8 cellular contexts compared by ENCODE assay signal in genomic region chr12:81668475-81668874, GRCh38.
DNase-seq lines count a peak whose midpoint lies in the region; ATAC-seq lines count a peak whose summit lies in the region.

No MANE protein-coding gene starts in this region.

- no peaks in the 10 kb centered on the region for H3K79me2 ChIP-seq in mesendoderm (ENCODE audit: control insufficient read depth, insufficient read depth, low read length)

- H3K27me3 ChIP-seq in SJCRH30 (no peaks in the 10 kb centered on the region), mesendoderm (ENCODE audit: insufficient read depth, low read length, poor library complexity) (no peaks in the 10 kb centered on the region)

- no peak overlapping the region for H3K27ac ChIP-seq in SJCRH30
- no peak overlapping the region for H3K27ac ChIP-seq in mesendoderm (ENCODE audit: low read depth, low read length)

- no peak overlapping the region for H4K8ac ChIP-seq in mesendoderm (ENCODE audit: low read depth, low read length)

- H3K4me1 ChIP-seq in SJCRH30 (peaks cover 5% of the 10 kb centered on the region; the same call in 1 of the 2 replicates), mesendoderm (ENCODE audit: control insufficient read depth, low read depth, low read length) (no peaks in the 10 kb centered on the region)

- H3K18ac ChIP-seq in mesendoderm (ENCODE audit: low read length) = no peak overlapping the region

- no peak overlapping the region for H3K4me3 ChIP-seq in SJCRH30
- H3K4me3 ChIP-seq in mesendoderm (ENCODE audit: low read length) = no peak overlapping the region

- no peaks in the 10 kb centered on the region for H3K9me3 Mint-ChIP-seq in activated naive CD4-positive, alpha-beta T cell treated with anti-CD3 and anti-CD28 coated beads, Interleukin-2, amount 10 ng/mL, durations not matched to agents 7 days and 5 days

- no peak overlapping the region for H3K9ac ChIP-seq in mesendoderm (ENCODE audit: low read length)

- no peaks in the 10 kb centered on the region for H3K27me3 Mint-ChIP-seq in activated naive CD4-positive, alpha-beta T cell treated with anti-CD3 and anti-CD28 coated beads, Interleukin-2, amount 10 ng/mL, durations not matched to agents 7 days and 5 days

- no peak overlapping the region for H2AK5ac ChIP-seq in mesendoderm (ENCODE audit: low read length)

- H3K27ac Mint-ChIP-seq in activated naive CD4-positive, alpha-beta T cell treated with anti-CD3 and anti-CD28 coated beads, Interleukin-2, amount 10 ng/mL, durations not matched to agents 7 days and 5 days = no peak overlapping the region

- peaks cover 8% of the 10 kb centered on the region; the same call in 1 of the 2 replicates for H3K9me3 ChIP-seq in SJCRH30 (replicated peaks)

- ATAC-seq in HG03066 (IDR thresholded peaks at IDR 0.05; ENCODE audit: low read depth, unreplicated experiment) (peak; percentile 80), GM18873 (IDR thresholded peaks at IDR 0.05; ENCODE audit: low FRiP score, unreplicated experiment) (no peak)

- H3K36me3 Mint-ChIP-seq in activated naive CD4-positive, alpha-beta T cell treated with anti-CD3 and anti-CD28 coated beads, Interleukin-2, amount 10 ng/mL, durations not matched to agents 7 days and 5 days = no peaks in the 10 kb centered on the region

- no peak overlapping the region for H2BK15ac ChIP-seq in mesendoderm (replicated peaks; ENCODE audit: low read depth)

- H4K5ac ChIP-seq in mesendoderm (ENCODE audit: low read length) = no peak overlapping the region

- no peak overlapping the region for H3K4ac ChIP-seq in mesendoderm (ENCODE audit: low read depth, low read length)

- H3K23ac ChIP-seq in mesendoderm (ENCODE audit: low read length) = no peak overlapping the region

- no peak overlapping the region for H2BK120ac ChIP-seq in mesendoderm (ENCODE audit: low read depth, low read length)

- no peak overlapping the region for H2BK5ac ChIP-seq in mesendoderm (ENCODE audit: low read length)

- H3K79me1 ChIP-seq in mesendoderm (ENCODE audit: low read length) = no peaks in the 10 kb centered on the region

- H3K4me1 Mint-ChIP-seq in activated naive CD4-positive, alpha-beta T cell treated with anti-CD3 and anti-CD28 coated beads, Interleukin-2, amount 10 ng/mL, durations not matched to agents 7 days and 5 days = no peaks in the 10 kb centered on the region

- H3K4me3 Mint-ChIP-seq in activated naive CD4-positive, alpha-beta T cell treated with anti-CD3 and anti-CD28 coated beads, Interleukin-2, amount 10 ng/mL, durations not matched to agents 7 days and 5 days = no peak overlapping the region

- no CpG with 5 or more reads among the region's 1 CpG for WGBS in mesendoderm (ENCODE audit: extremely low coverage, insufficient coverage, low lambda C conversion rate)

- peak; percentile 6 for DNase-seq in activated naive CD4-positive, alpha-beta T cell treated with Interleukin-2 at 50 U/mL for 16 hours
- no peak for DNase-seq in activated naive CD4-positive, alpha-beta T cell treated with anti-CD3 and anti-CD28 coated beads, Interleukin-2, amount 10 ng/mL, durations not matched to agents 7 days and 5 days
- peak; percentile 42 to 57 for DNase-seq in SJCRH30
- DNase-seq in mesendoderm = peak; percentile 66
- no peak for DNase-seq in GM19240 (ENCODE audit: insufficient read length, low spot score)
- DNase-seq in DMS114 treated with DMSO at 0.1 percent for 48 hours (lab: John Stamatoyannopoulos, UW; ENCODE audit: unreplicated experiment) = no peak

- CTCF ChIA-PET in activated naive CD4-positive, alpha-beta T cell treated with anti-CD3 and anti-CD28 coated beads, Interleukin-2, amount 10 ng/mL, durations not matched to agents 7 days and 5 days (lab: Charles Lee) = no interaction called here

- no peaks in the 10 kb centered on the region for H3K36me3 ChIP-seq in SJCRH30
- no peaks in the 10 kb centered on the region for H3K36me3 ChIP-seq in mesendoderm (ENCODE audit: control insufficient read depth, insufficient read depth, low read length)

- H3K4me2 ChIP-seq in mesendoderm (ENCODE audit: low read length) = no peak overlapping the region

- H3K56ac ChIP-seq in mesendoderm (ENCODE audit: low read length) = no peak overlapping the region

Comparison
In these comparisons a context has a peak if more than half of its experiments do, and no peak if none do; other contexts are left out.
1. DNase-seq: peak in activated naive CD4-positive, alpha-beta T cell treated with Interleukin-2 at 50 U/mL for 16 hours (single experiment), SJCRH30 (2 of 2) and mesendoderm (single experiment); none in activated naive CD4-positive, alpha-beta T cell treated with anti-CD3 and anti-CD28 coated beads, Interleukin-2, amount 10 ng/mL, durations not matched to agents 7 days and 5 days (single experiment), GM19240 (single experiment) and DMS114 treated with DMSO at 0.1 percent for 48 hours (single experiment).